In genomic region chr2:219386532-219387280, GRCh38 we compare ENCODE assay signal across 8 cellular contexts. TPM values are rescaled to one million over a fixed set of nuclear protein-coding genes. Genes with fewer than 3 reads are reported as not detected.
DNase-seq lines count a peak whose midpoint lies in the region; ATAC-seq and TF ChIP-seq lines count a peak whose summit lies in the region.

No MANE protein-coding gene starts in this region.

- H3K4ac ChIP-seq in trophoblast cell (ENCODE audit: low read depth, low read length): no peak overlapping the region

- H3K14ac ChIP-seq in trophoblast cell (ENCODE audit: low read length): no peak overlapping the region

- no peak overlapping the region for H2BK120ac ChIP-seq in trophoblast cell (ENCODE audit: insufficient read depth, low read length, poor library complexity)

- H4K91ac ChIP-seq in trophoblast cell (ENCODE audit: low read depth, low read length): no peak overlapping the region

- H3K27me3 ChIP-seq in RWPE2 (ENCODE audit: insufficient read depth, poor library complexity, severe bottlenecking) (peaks cover 3% of the 10 kb centered on the region), trophoblast cell (ENCODE audit: insufficient read depth, low read length) (no peaks in the 10 kb centered on the region)

- no peak overlapping the region for H2BK5ac ChIP-seq in trophoblast cell (ENCODE audit: low read depth, low read length, poor library complexity)

- H3K27ac ChIP-seq in RWPE2 (ENCODE audit: poor library complexity, severe bottlenecking): peak overlapping the region; percentile 68
- H3K27ac ChIP-seq in epithelial cell of prostate: peak overlapping the region; percentile 66
- no peak overlapping the region for H3K27ac ChIP-seq in trophoblast cell (ENCODE audit: low read depth, low read length)

- ATAC-seq in RWPE2 (ENCODE audit: low read depth): no peak

- H3K9ac ChIP-seq in trophoblast cell (ENCODE audit: low read length): no peak overlapping the region

- peaks cover 8% of the 10 kb centered on the region for H3K79me1 ChIP-seq in trophoblast cell (ENCODE audit: low read length)

- H3K4me1 ChIP-seq in RWPE2 (ENCODE audit: insufficient read depth, poor library complexity, severe bottlenecking) (no peaks in the 10 kb centered on the region), trophoblast cell (ENCODE audit: control insufficient read depth in 1 of 2, insufficient read depth in 2 of 2, low read length in 2 of 2) (peaks cover 6 to 7% of the 10 kb centered on the region in 2 experiments)

- H3K9me3 ChIP-seq in RWPE2 (ENCODE audit: severe bottlenecking) (no peaks in the 10 kb centered on the region), trophoblast cell (ENCODE audit: insufficient read depth, low read depth, low read length) (no peaks in the 10 kb centered on the region)

- peak overlapping the region; percentile 77 for H4K8ac ChIP-seq in trophoblast cell (ENCODE audit: low read depth, low read length)

- H3K36me3 ChIP-seq in RWPE2 (ENCODE audit: low read depth): peaks cover 22% of the 10 kb centered on the region
- peaks cover 17 to 33% of the 10 kb centered on the region in 2 experiments for H3K36me3 ChIP-seq in trophoblast cell (ENCODE audit: control insufficient read depth in 1 of 2, insufficient read depth in 2 of 2, low read length in 2 of 2)

- TF ChIP-seq CTCF in RWPE2 (IDR thresholded peaks at IDR 0.05; ENCODE audit: poor library complexity, severe bottlenecking): no peak

- H4K12ac ChIP-seq in trophoblast cell (ENCODE audit: low read depth, low read length): no peak overlapping the region

- H3K4me3 ChIP-seq in RWPE2 (ENCODE audit: severe bottlenecking): peak overlapping the region; percentile 76
- peak overlapping the region; percentile 85 for H3K4me3 ChIP-seq in trophoblast cell (ENCODE audit: low read depth, low read length)

- H2BK12ac ChIP-seq in trophoblast cell (ENCODE audit: low read length): no peak overlapping the region

- H3K23ac ChIP-seq in trophoblast cell (ENCODE audit: low read length): no peak overlapping the region

- H3K4me2 ChIP-seq in trophoblast cell (ENCODE audit: low read length): peak overlapping the region; percentile 96

- WGBS in trophoblast cell (ENCODE audit: extremely low coverage, insufficient coverage, insufficient read length): no CpG with 5 or more reads among the region's 19 CpGs

- peak; percentile 27 for DNase-seq in EH (ENCODE audit: low read depth)
- DNase-seq in RWPE2 (ENCODE audit: low spot score): no peak
- DNase-seq in epithelial cell of prostate (ENCODE audit: low read depth, low spot score): no peak
- no peak for DNase-seq in trophoblast cell
- no peak for DNase-seq in NCI-H187 (lab: John Stamatoyannopoulos, UW)
- DNase-seq in NOMO-1 (lab: John Stamatoyannopoulos, UW; ENCODE audit: unreplicated experiment in 2 of 2): no peak
- DNase-seq in NCI-H1436 treated with DMSO at 0.1 percent for 48 hours (lab: John Stamatoyannopoulos, UW): no peak
- no peak for DNase-seq in cerebellar nuclear complex (lab: John Stamatoyannopoulos, UW)

- H2AK5ac ChIP-seq in trophoblast cell (ENCODE audit: low read length): no peak overlapping the region

- H3K18ac ChIP-seq in trophoblast cell (ENCODE audit: low read length): no peak overlapping the region

- H2AFZ ChIP-seq in trophoblast cell (ENCODE audit: insufficient read depth, low read length, poor library complexity): peak overlapping the region; percentile 89

- H3K79me2 ChIP-seq in trophoblast cell (ENCODE audit: control insufficient read depth, insufficient read depth, low read length, poor library complexity): peaks cover 2% of the 10 kb centered on the region

RNA-seq across cellular contexts. Expression of gene DNPEP, which starts 1.0 kb away (rescaled TPM):
- 48.6 and 49.0 TPM in 2 replicates for polyA plus RNA-seq in trophoblast cell (2013)

RNA-seq across cellular contexts. Expression of gene DES, which starts 31.5 kb away (rescaled TPM):
- 0.05 and 0.06 TPM in 2 replicates for polyA plus RNA-seq in trophoblast cell (2013)

RNA-seq across cellular contexts. Expression of gene SPEG, which starts 47.9 kb away (rescaled TPM):
- polyA plus RNA-seq in trophoblast cell (2013): 28.0 and 28.6 TPM in 2 replicates

RNA-seq across cellular contexts. Expression of gene RESP18, which starts 54.2 kb away (rescaled TPM):
- not detected in 2 replicates for polyA plus RNA-seq in trophoblast cell (2013)
